Comparison of ENCODE assay signal across 8 cellular contexts in genomic region chr6:139881728-139882211, GRCh38.
A peak's percentile ranks its signal among the peaks of the same experiment; 100 is the strongest.
DNase-seq lines count a peak whose midpoint lies in the region; ATAC-seq and TF ChIP-seq lines count a peak whose summit lies in the region.

No MANE protein-coding gene starts in this region.

- no peaks in the 10 kb centered on the region for H3K9me3 Mint-ChIP-seq in CD8-positive, alpha-beta T cell
- no peaks in the 10 kb centered on the region for H3K9me3 Mint-ChIP-seq in activated naive CD8-positive, alpha-beta T cell treated with anti-CD3 and anti-CD28 coated beads for 36 hours

- no peak overlapping the region for H3K27ac Mint-ChIP-seq in CD8-positive, alpha-beta T cell
- no peak overlapping the region for H3K27ac Mint-ChIP-seq in activated naive CD8-positive, alpha-beta T cell treated with anti-CD3 and anti-CD28 coated beads for 36 hours

- H3K4me1 Mint-ChIP-seq in CD8-positive, alpha-beta T cell (ENCODE audit: low read depth), result no peaks in the 10 kb centered on the region
- no peaks in the 10 kb centered on the region for H3K4me1 Mint-ChIP-seq in activated naive CD8-positive, alpha-beta T cell treated with anti-CD3 and anti-CD28 coated beads for 36 hours

- H3K27me3 ChIP-seq in CD8-positive, alpha-beta T cell (ENCODE audit: insufficient read depth, low read length), result no peaks in the 10 kb centered on the region
- no peaks in the 10 kb centered on the region for H3K27me3 ChIP-seq in skeletal muscle tissue (ENCODE audit: control insufficient read depth in 3 of 3, insufficient read depth in 3 of 3, low read length in 3 of 3)

- no peak for DNase-seq in CD8-positive, alpha-beta T cell
- DNase-seq in NCI-H146 treated with DMSO at 0.1 percent for 48 hours (lab: John Stamatoyannopoulos, UW; ENCODE audit: unreplicated experiment), result peak; percentile 73
- DNase-seq in activated naive CD8-positive, alpha-beta T cell treated with anti-CD3 and anti-CD28 coated beads for 36 hours, result peak; percentile 3
- DNase-seq in hepatic stellate cell (ENCODE audit: low spot score), result peak; percentile 40
- DNase-seq in GM19238 (ENCODE audit: insufficient read length, low spot score), result no peak

- H3K27ac ChIP-seq in CD8-positive, alpha-beta T cell (ENCODE audit: low read depth, low read length), result no peak overlapping the region
- H3K27ac ChIP-seq in skeletal muscle tissue (ENCODE audit: low read depth, low read length), result peak overlapping the region; percentile 86

- H3K36me3 Mint-ChIP-seq in CD8-positive, alpha-beta T cell, result no peaks in the 10 kb centered on the region
- H3K36me3 Mint-ChIP-seq in activated naive CD8-positive, alpha-beta T cell treated with anti-CD3 and anti-CD28 coated beads for 36 hours, result no peaks in the 10 kb centered on the region

- H3K27me3 Mint-ChIP-seq in CD8-positive, alpha-beta T cell (ENCODE audit: low read depth), result peaks cover 2% of the 10 kb centered on the region
- H3K27me3 Mint-ChIP-seq in activated naive CD8-positive, alpha-beta T cell treated with anti-CD3 and anti-CD28 coated beads for 36 hours, result no peaks in the 10 kb centered on the region

- CTCF ChIA-PET in CD8-positive, alpha-beta T cell (lab: Charles Lee), result interaction anchor here (0.9 to 2.6 kb wide), 4 partner anchors 10 to 507 kb away, joined by 3 to 11 read pairs (median 5); partner anchors contain the start of gene CITED2

- H3K36me3 ChIP-seq in CD8-positive, alpha-beta T cell (ENCODE audit: insufficient read depth, low read length), result no peaks in the 10 kb centered on the region
- no peaks in the 10 kb centered on the region for H3K36me3 ChIP-seq in skeletal muscle tissue (ENCODE audit: control insufficient read depth in 3 of 3, insufficient read depth in 3 of 3, low read length in 3 of 3)

- ATAC-seq in CD8-positive, alpha-beta T cell, result no peak
- ATAC-seq in GM18519 (IDR thresholded peaks at IDR 0.05; ENCODE audit: low FRiP score, unreplicated experiment) (peak; percentile 77), HG02938 (IDR thresholded peaks at IDR 0.05; ENCODE audit: unreplicated experiment) (peak; percentile 89)

- H3K9ac ChIP-seq in skeletal muscle tissue (ENCODE audit: low read depth in 1 of 3, low read length in 3 of 3), result peak overlapping the region; percentile 8 to 66 (median 40)

- intact Hi-C loops in CD8-positive, alpha-beta T cell (cut with DNase I, micrococcal nuclease), result loop anchor here (2.0 to 5.0 kb wide), 3 partner anchors 509 to 1681 kb away; partner anchors contain the start of gene CITED2 (in 1 of the 2)

- POLR2A ChIA-PET in CD8-positive, alpha-beta T cell (lab: Charles Lee), result interaction anchor here (1.3 kb wide), 1 partner anchor 507 kb away, joined by 3 read pairs; no protein-coding TSS in a partner anchor

- peak; percentile 39 for TF ChIP-seq CTCF in CD8-positive, alpha-beta T cell (IDR thresholded peaks at IDR 0.05)

- H3K4me3 Mint-ChIP-seq in CD8-positive, alpha-beta T cell, result no peak overlapping the region
- H3K4me3 Mint-ChIP-seq in activated naive CD8-positive, alpha-beta T cell treated with anti-CD3 and anti-CD28 coated beads for 36 hours, result no peak overlapping the region

- H3K4me1 ChIP-seq in CD8-positive, alpha-beta T cell (ENCODE audit: insufficient read depth, low read length), result no peaks in the 10 kb centered on the region
- H3K4me1 ChIP-seq in skeletal muscle tissue (ENCODE audit: control insufficient read depth in 3 of 3, insufficient read depth in 3 of 3, low read length in 3 of 3), result peaks cover 16 to 22% (median 17%) of the 10 kb centered on the region in 3 donors

- no peak overlapping the region for H3K4me3 ChIP-seq in CD8-positive, alpha-beta T cell (ENCODE audit: low read depth, low read length)
- peak overlapping the region in 1 of 3 donors; percentile 15 for H3K4me3 ChIP-seq in skeletal muscle tissue (ENCODE audit: low read length in 3 of 3)

- no peaks in the 10 kb centered on the region for H3K9me3 ChIP-seq in CD8-positive, alpha-beta T cell (ENCODE audit: low read length)
- H3K9me3 ChIP-seq in skeletal muscle tissue (ENCODE audit: control insufficient read depth in 3 of 3, low read length in 3 of 3), result no peaks in the 10 kb centered on the region

Comparison
In these comparisons a context has a peak if more than half of its experiments do, and no peak if none do; other contexts are left out.
1. DNase-seq: peak in NCI-H146 treated with DMSO at 0.1 percent for 48 hours (single experiment), activated naive CD8-positive, alpha-beta T cell treated with anti-CD3 and anti-CD28 coated beads for 36 hours (single experiment) and hepatic stellate cell (single experiment); none in CD8-positive, alpha-beta T cell (0 of 7) and GM19238 (single experiment).